ENCODE assay signal across 19 cellular contexts in genomic region chr2:210288376-210288775, GRCh38. TPM values are rescaled to one million over a fixed set of nuclear protein-coding genes. Genes with fewer than 3 reads are reported as not detected.
"Had no signal": no experiment of that assay in that cellular context is flagged by ENCODE, and none has a peak within 500 bp of the region (broad histone marks: within the 10 kb centered on the region; RNA-seq: fewer than 3 reads in every experiment).

No MANE protein-coding gene starts in this region.

- H3K27ac ChIP-seq: colonic mucosa had no signal

- H3K9me3 ChIP-seq: colonic mucosa had no signal

- DNase-seq: activated CD4-positive, alpha-beta T cell treated with anti-CD3 and anti-CD28 coated beads, Interleukin-2, amount 10 ng/mL, durations not matched to agents 7 days and 5 days; activated naive CD8-positive, alpha-beta T cell treated with anti-CD3 and anti-CD28 coated beads, Interleukin-2, amount 10 ng/mL, durations not matched to agents 7 days and 5 days; central memory CD4-positive, alpha-beta T cell; colonic mucosa; hippocampal formation; stimulated activated CD4-positive, alpha-beta T cell treated with anti-CD3 and anti-CD28 coated beads, Interleukin-12 subunit alpha, Interleukin-12 subunit beta, amount 100 ng/mL, for 4 hours; stimulated activated CD4-positive, alpha-beta T cell treated with anti-CD3 and anti-CD28 coated beads, Interleukin-2, amount 100 ng/mL, for 24 hours had no signal

- ATAC-seq: esophagus mucosa, sciatic nerve had no signal

- H3K36me3 Mint-ChIP-seq: activated naive CD8-positive, alpha-beta T cell treated with anti-CD3 and anti-CD28 coated beads, Interleukin-2, amount 10 ng/mL, durations not matched to agents 7 days and 5 days; brain had no signal

- H3K27me3 ChIP-seq: colonic mucosa had no signal

- H3K27me3 Mint-ChIP-seq: activated CD4-positive, alpha-beta T cell treated with anti-CD3 and anti-CD28 coated beads, Interleukin-2, amount 10 ng/mL, durations not matched to agents 7 days and 5 days; brain had no signal

- H3K4me3 ChIP-seq: colonic mucosa had no signal

- H3K4me1 Mint-ChIP-seq: activated CD4-positive, alpha-beta T cell treated with anti-CD3 and anti-CD28 coated beads, Interleukin-2, amount 10 ng/mL, durations not matched to agents 7 days and 5 days; activated naive CD8-positive, alpha-beta T cell treated with anti-CD3 and anti-CD28 coated beads, Interleukin-2, amount 10 ng/mL, durations not matched to agents 7 days and 5 days; neural crest cell had no signal

- H3K27ac Mint-ChIP-seq: activated CD4-positive, alpha-beta T cell treated with anti-CD3 and anti-CD28 coated beads, Interleukin-2, amount 10 ng/mL, durations not matched to agents 7 days and 5 days; activated naive CD8-positive, alpha-beta T cell treated with anti-CD3 and anti-CD28 coated beads, Interleukin-2, amount 10 ng/mL, durations not matched to agents 7 days and 5 days; activated T-helper 1 cell treated with anti-CD3 and anti-CD28 coated beads, Interleukin-12 subunit alpha, Interleukin-12 subunit beta, Interleukin-2, Interleukin-4 antibody, amounts not matched to agents 30 ng/mL and 10 ng/mL and 1 ng/mL, durations not matched to agents 14 hours and 24 hours and 36 hours had no signal

- H3K36me3 ChIP-seq: colonic mucosa had no signal

- H3K4me3 Mint-ChIP-seq: activated CD4-positive, alpha-beta T cell treated with anti-CD3 and anti-CD28 coated beads, Interleukin-2, amount 10 ng/mL, durations not matched to agents 7 days and 5 days; activated naive CD8-positive, alpha-beta T cell treated with anti-CD3 and anti-CD28 coated beads, Interleukin-2, amount 10 ng/mL, durations not matched to agents 7 days and 5 days; activated T-helper 1 cell treated with anti-CD3 and anti-CD28 coated beads, Interleukin-12 subunit alpha, Interleukin-12 subunit beta, Interleukin-2, Interleukin-4 antibody, amounts not matched to agents 30 ng/mL and 10 ng/mL and 1 ng/mL, durations not matched to agents 14 hours and 24 hours and 36 hours; brain; neural crest cell had no signal

- H3K4me1 ChIP-seq: colonic mucosa had no signal

- H3K9me3 Mint-ChIP-seq: activated naive CD8-positive, alpha-beta T cell treated with anti-CD3 and anti-CD28 coated beads, Interleukin-2, amount 10 ng/mL, durations not matched to agents 7 days and 5 days; neural crest cell had no signal

RNA-seq across cellular contexts. Expression of gene MYL1, which starts 26.6 kb away (rescaled TPM):
- total RNA-seq: activated CD4-positive, alpha-beta T cell treated with anti-CD3 and anti-CD28 coated beads, Interleukin-2, amount 10 ng/mL, durations not matched to agents 7 days and 5 days; activated CD8-positive, alpha-beta memory T cell treated with anti-CD3 and anti-CD28 coated beads for 36 hours; activated naive CD8-positive, alpha-beta T cell treated with anti-CD3 and anti-CD28 coated beads, Interleukin-2, amount 10 ng/mL, durations not matched to agents 7 days and 5 days; activated T-helper 1 cell treated with anti-CD3 and anti-CD28 coated beads, Interleukin-12 subunit alpha, Interleukin-12 subunit beta, Interleukin-2, Interleukin-4 antibody, amounts not matched to agents 30 ng/mL and 10 ng/mL and 1 ng/mL, durations not matched to agents 14 hours and 24 hours and 36 hours; colonic mucosa; glomerular endothelial cell; liver; mesenteric fat pad; neural crest cell; osteocyte; sciatic nerve had no signal
- polyA plus RNA-seq: keratinocyte, liver, urinary bladder had no signal
